Comparison of ENCODE assay signal across 22 cellular contexts in genomic region chr7:133910761-133911160, GRCh38.
A peak's percentile ranks its signal among the peaks of the same experiment; 100 is the strongest.
DNase-seq lines count a peak whose midpoint lies in the region; ATAC-seq, FAIRE-seq and TF ChIP-seq lines count a peak whose summit lies in the region.
"Had no signal": no experiment of that assay in that cellular context is flagged by ENCODE, and none has a peak within 500 bp of the region (broad histone marks: within the 10 kb centered on the region; RNA-seq: fewer than 3 reads in every experiment).

No MANE protein-coding gene starts in this region.

- peak in 3 of 4 donors; percentile 45 to 58 (median 50) for ATAC-seq in pancreas
- no peak for ATAC-seq in psoas muscle
- ATAC-seq: activated CD8-positive, alpha-beta T cell treated with anti-CD3 and anti-CD28 coated beads, Interleukin-2, amount 10 ng/mL, durations not matched to agents 7 days and 5 days had no signal

- no peaks in the 10 kb centered on the region for H3K4me1 Mint-ChIP-seq in activated CD4-positive, alpha-beta T cell treated with anti-CD3 and anti-CD28 coated beads, Interleukin-2, amount 10 ng/mL, durations not matched to agents 24 days and 14 days
- H3K4me1 Mint-ChIP-seq: activated naive CD4-positive, alpha-beta T cell treated with anti-CD3 and anti-CD28 coated beads, Interleukin-2, amount 50 U/mL, for 24 hours had no signal

- H3K4me1 ChIP-seq in pancreas (no peaks in the 10 kb centered on the region), psoas muscle (no peaks in the 10 kb centered on the region)
- H3K4me1 ChIP-seq: breast epithelium, left ventricle myocardium inferior, prostate gland had no signal

- no peak overlapping the region for H3K4me3 ChIP-seq in pancreas
- no peak overlapping the region for H3K4me3 ChIP-seq in psoas muscle
- H3K4me3 ChIP-seq: breast epithelium, left ventricle myocardium inferior, prostate gland had no signal

- H3K36me3 ChIP-seq in pancreas (no peaks in the 10 kb centered on the region), psoas muscle (ENCODE audit: insufficient read depth in 1 of 2, low read depth in 1 of 2) (no peaks in the 10 kb centered on the region)
- H3K36me3 ChIP-seq: breast epithelium, left ventricle myocardium inferior, prostate gland had no signal

- peak; percentile 27 for DNase-seq in NCI-H1092 (lab: John Stamatoyannopoulos, UW)
- DNase-seq in NCI-H187 treated with DMSO at 0.1 percent for 48 hours (lab: John Stamatoyannopoulos, UW) = peak; percentile 55
- peak; percentile 47 for DNase-seq in NCI-H510A (lab: John Stamatoyannopoulos, UW)
- DNase-seq in pancreas = peak in 2 of 6 donors; percentile 58 to 60
- DNase-seq in medulla oblongata (ENCODE audit: extremely low spot score) = no peak
- DNase-seq in activated CD4-positive, alpha-beta T cell treated with anti-CD3 and anti-CD28 coated beads, Interleukin-2, amount 10 ng/mL, durations not matched to agents 24 days and 14 days = no peak
- no peak for DNase-seq in psoas muscle
- DNase-seq: activated CD4-positive, CD25-positive, alpha-beta regulatory T cell treated with anti-CD3 and anti-CD28 coated beads, Interleukin-2, amount 50 U/mL, for 72 hours; activated CD8-positive, alpha-beta T cell treated with anti-CD3 and anti-CD28 coated beads, Interleukin-2, amount 10 ng/mL, durations not matched to agents 7 days and 5 days; Calu3; GOT3; HFFc6; left ventricle myocardium inferior; stimulated activated CD4-positive, alpha-beta T cell treated with anti-CD3 and anti-CD28 coated beads, Interleukin-15, amount 100 ng/mL, for 24 hours; stimulated activated naive CD4-positive, alpha-beta T cell had no signal

- no peaks in the 10 kb centered on the region for H3K27me3 ChIP-seq in pancreas
- H3K27me3 ChIP-seq in psoas muscle (ENCODE audit: insufficient read depth in 3 of 3, low read length in 2 of 3) = no peaks in the 10 kb centered on the region
- H3K27me3 ChIP-seq: breast epithelium had no signal

- no peaks in the 10 kb centered on the region for H3K36me3 Mint-ChIP-seq in activated CD4-positive, alpha-beta T cell treated with anti-CD3 and anti-CD28 coated beads, Interleukin-2, amount 10 ng/mL, durations not matched to agents 24 days and 14 days (ENCODE audit: low read depth)

- no peak overlapping the region for H3K27ac Mint-ChIP-seq in activated CD4-positive, alpha-beta T cell treated with anti-CD3 and anti-CD28 coated beads, Interleukin-2, amount 10 ng/mL, durations not matched to agents 24 days and 14 days
- H3K27ac Mint-ChIP-seq: activated CD8-positive, alpha-beta T cell treated with anti-CD3 and anti-CD28 coated beads, Interleukin-2, amount 10 ng/mL, durations not matched to agents 7 days and 5 days; activated naive CD4-positive, alpha-beta T cell treated with anti-CD3 and anti-CD28 coated beads, Interleukin-2, amount 50 U/mL, for 24 hours; activated T-helper 2 cell treated with anti-CD3 and anti-CD28 coated beads, Interferon-gamma antibody, Interleukin-2, Interleukin-4, amounts not matched to agents 10 μg/mL and 5 μg/mL and 100 μg/mL, durations not matched to agents 14 hours and 24 hours and 36 hours; HFFc6; T-helper 1 cell treated with Interleukin-12 subunit alpha and Interleukin-12 subunit beta and Interleukin-4 antibody, amounts not matched to agents 30 μg/mL and 1 μg/mL, for 36 hours had no signal

- intact Hi-C loops in pancreas (cut with DNase I) = no loop called here
- intact Hi-C loops in activated CD4-positive, alpha-beta T cell treated with anti-CD3 and anti-CD28 coated beads, Interleukin-2, amount 10 ng/mL, durations not matched to agents 24 days and 14 days (cut with micrococcal nuclease) = no loop called here
- intact Hi-C loops in psoas muscle (cut with DNase I) = no loop called here

- H3K4me3 Mint-ChIP-seq in activated CD4-positive, alpha-beta T cell treated with anti-CD3 and anti-CD28 coated beads, Interleukin-2, amount 10 ng/mL, durations not matched to agents 24 days and 14 days = no peak overlapping the region
- H3K4me3 Mint-ChIP-seq: activated CD8-positive, alpha-beta T cell treated with anti-CD3 and anti-CD28 coated beads, Interleukin-2, amount 10 ng/mL, durations not matched to agents 7 days and 5 days; activated naive CD4-positive, alpha-beta T cell treated with anti-CD3 and anti-CD28 coated beads, Interleukin-2, amount 50 U/mL, for 24 hours; HFFc6; T-helper 1 cell treated with Interleukin-12 subunit alpha and Interleukin-12 subunit beta and Interleukin-4 antibody, amounts not matched to agents 30 μg/mL and 1 μg/mL, for 36 hours had no signal

- WGBS in pancreas, 2 donors = 50 to 73% methylated on average over 4 of the region's 4 CpGs
- 82 to 89% (median 84%) methylated on average over 4 of the region's 4 CpGs for WGBS in psoas muscle, 3 donors

- no peaks in the 10 kb centered on the region for H3K9me3 ChIP-seq in pancreas
- H3K9me3 ChIP-seq in psoas muscle = no peaks in the 10 kb centered on the region
- H3K9me3 ChIP-seq: breast epithelium, left ventricle myocardium inferior, prostate gland had no signal

- H3K27ac ChIP-seq in pancreas (no peak overlapping the region), psoas muscle (no peak overlapping the region)
- H3K27ac ChIP-seq: breast epithelium, C4-2B, left ventricle myocardium inferior, prostate gland had no signal

- H3K9me3 Mint-ChIP-seq in activated CD4-positive, alpha-beta T cell treated with anti-CD3 and anti-CD28 coated beads, Interleukin-2, amount 10 ng/mL, durations not matched to agents 24 days and 14 days = no peaks in the 10 kb centered on the region
- H3K9me3 Mint-ChIP-seq: activated naive CD4-positive, alpha-beta T cell treated with anti-CD3 and anti-CD28 coated beads, Interleukin-2, amount 50 U/mL, for 24 hours; activated T-helper 2 cell treated with anti-CD3 and anti-CD28 coated beads, Interferon-gamma antibody, Interleukin-2, Interleukin-4, amounts not matched to agents 10 μg/mL and 5 μg/mL and 100 μg/mL, durations not matched to agents 14 hours and 24 hours and 36 hours; HFFc6; T-helper 1 cell treated with Interleukin-12 subunit alpha and Interleukin-12 subunit beta and Interleukin-4 antibody, amounts not matched to agents 30 μg/mL and 1 μg/mL, for 36 hours had no signal

- no peak for FAIRE-seq in pancreas (lab: Jason Lieb, UNC)
- FAIRE-seq: GM12891 had no signal

- no peaks in the 10 kb centered on the region for H3K27me3 Mint-ChIP-seq in activated CD4-positive, alpha-beta T cell treated with anti-CD3 and anti-CD28 coated beads, Interleukin-2, amount 10 ng/mL, durations not matched to agents 24 days and 14 days
- H3K27me3 Mint-ChIP-seq: activated naive CD4-positive, alpha-beta T cell treated with anti-CD3 and anti-CD28 coated beads, Interleukin-2, amount 50 U/mL, for 24 hours had no signal

- TF ChIP-seq CTCF in pancreas (IDR thresholded peaks at IDR 0.05) (no peak), psoas muscle (IDR thresholded peaks at IDR 0.05) (no peak)

Comparison
In these comparisons a context has a peak if more than half of its experiments do, and no peak if none do; other contexts are left out.
1. DNase-seq: peak in NCI-H1092 (single experiment), NCI-H187 treated with DMSO at 0.1 percent for 48 hours (single experiment) and NCI-H510A (single experiment); none in medulla oblongata (single experiment), activated CD4-positive, alpha-beta T cell treated with anti-CD3 and anti-CD28 coated beads, Interleukin-2, amount 10 ng/mL, durations not matched to agents 24 days and 14 days (single experiment) and psoas muscle (0 of 2).
2. ATAC-seq: peak in pancreas (3 of 4); none in psoas muscle (0 of 4).